ENCODE assay signal across 9 cellular contexts in genomic region chr17:80984749-80985148, GRCh38. TPM values are rescaled to one million over a fixed set of nuclear protein-coding genes. Genes with fewer than 3 reads are reported as not detected.
DNase-seq lines count a peak whose midpoint lies in the region; ATAC-seq and TF ChIP-seq lines count a peak whose summit lies in the region.
"Had no signal": no experiment of that assay in that cellular context is flagged by ENCODE, and none has a peak within 500 bp of the region (broad histone marks: within the 10 kb centered on the region; RNA-seq: fewer than 3 reads in every experiment).

No MANE protein-coding gene starts in this region.

- H3K36me3 ChIP-seq in SJCRH30, result no peaks in the 10 kb centered on the region

- no peaks in the 10 kb centered on the region for H3K9me3 ChIP-seq in SJCRH30 (replicated peaks)

- ATAC-seq in HG03565 (IDR thresholded peaks at IDR 0.05; ENCODE audit: unreplicated experiment) (no peak), HG03039 (IDR thresholded peaks at IDR 0.05; ENCODE audit: unreplicated experiment) (no peak)

- peaks cover 24% of the 10 kb centered on the region; the same call in 1 of the 2 replicates for H3K4me1 ChIP-seq in SJCRH30

- no peak overlapping the region for H3K27ac ChIP-seq in SJCRH30

- H3K4me3 ChIP-seq in SJCRH30, result no peak overlapping the region
- no peak overlapping the region for H3K4me3 ChIP-seq in fibroblast of the aortic adventitia (ENCODE audit: low read depth, low read length)
- H3K4me3 ChIP-seq in retinal pigment epithelial cell (ENCODE audit: low read length), result no peak overlapping the region

- DNase-seq in G401 (ENCODE audit: low spot score) (peak; percentile 51), SJCRH30 (peak; percentile 63 to 65), fibroblast of the aortic adventitia (ENCODE audit: low read depth) (peak; percentile 93), retinal pigment epithelial cell (ENCODE audit: low read depth) (peak; percentile 90), NCI-H1436 (lab: John Stamatoyannopoulos, UW) (no peak)
- no peak for DNase-seq in activated CD8-positive, alpha-beta memory T cell treated with anti-CD3 and anti-CD28 coated beads, Interleukin-2, amount 50 U/mL, for 48 hours
- DNase-seq: activated CD4-positive, alpha-beta T cell treated with anti-CD3 and anti-CD28 coated beads for 1 hour had no signal

- in situ Hi-C loops in G401 (cut with HindIII; ENCODE audit: low sequenced_read_pairs), result no loop called here

- TF ChIP-seq CTCF in fibroblast of the aortic adventitia (IDR thresholded peaks at IDR 0.05; ENCODE audit: insufficient read depth, low read length), result peak; percentile 48
- TF ChIP-seq CTCF in retinal pigment epithelial cell (conservative IDR thresholded peaks at IDR 0.05; ENCODE audit: low read depth, low read length), result peak; percentile 54

- H3K27me3 ChIP-seq in SJCRH30, result peaks cover 23% of the 10 kb centered on the region

RNA-seq across cellular contexts. Expression of gene CHMP6, which starts 6.9 kb away (rescaled TPM):
- 51.8 and 65.5 TPM in 2 replicates for total RNA-seq in G401 (2014; rRNA removed; shearing (Covaris generic))
- 23.5 and 27.6 TPM in 2 replicates for total RNA-seq in SJCRH30 (2014; rRNA removed; shearing (Covaris generic))
- total RNA-seq in fibroblast of the aortic adventitia (ENCODE audit: low replicate concordance), result 17.4 TPM in 2 replicates

RNA-seq across cellular contexts. Expression of gene BAIAP2, which starts 50.2 kb away (rescaled TPM):
- total RNA-seq in G401 (2014; rRNA removed; shearing (Covaris generic)), result 16.1 and 21.1 TPM in 2 replicates
- 22.1 and 26.0 TPM in 2 replicates for total RNA-seq in SJCRH30 (2014; rRNA removed; shearing (Covaris generic))
- total RNA-seq in fibroblast of the aortic adventitia (ENCODE audit: low replicate concordance), result 24.3 and 27.5 TPM in 2 replicates

Comparison
In these comparisons a context has a peak if more than half of its experiments do, and no peak if none do; other contexts are left out.
1. DNase-seq: peak in G401 (single experiment), SJCRH30 (2 of 2), fibroblast of the aortic adventitia (single experiment) and retinal pigment epithelial cell (single experiment); none in NCI-H1436 (single experiment) and activated CD8-positive, alpha-beta memory T cell treated with anti-CD3 and anti-CD28 coated beads, Interleukin-2, amount 50 U/mL, for 48 hours (single experiment).